8 cellular contexts compared by ENCODE assay signal in genomic region chr2:226835796-226836547, GRCh38. TPM values are rescaled to one million over a fixed set of nuclear protein-coding genes. Genes with fewer than 3 reads are reported as not detected.
A peak's percentile ranks its signal among the peaks of the same experiment; 100 is the strongest.
DNase-seq lines count a peak whose midpoint lies in the region; ATAC-seq and TF ChIP-seq lines count a peak whose summit lies in the region.

Gene RHBDD1 (plus strand): TSS chr2:226836054. CDS start chr2:226864694, 28,640 bp downstream.

- no peak within 1 kb of the TSS for H3T11ph ChIP-seq in H9 (ENCODE audit: low read length)

- H3K23me2 ChIP-seq in H9 (ENCODE audit: insufficient read length, low read depth, low read length, poor library complexity, severe bottlenecking), result peaks cover 9% of the 10 kb centered on the region

- no peaks in the 10 kb centered on the region for H3K79me2 ChIP-seq in H9 (ENCODE audit: insufficient read depth, low read length)

- DNase-seq in H9 (peak; percentile 90), MG63 (peak; percentile 96), SJSA1 (ENCODE audit: low read depth in 1 of 2, low spot score in 2 of 2) (peak; percentile 92 to 94), foreskin keratinocyte (peak; percentile 84 to 90)
- peak; percentile 83 to 93 (median 86) for DNase-seq in activated naive CD4-positive, alpha-beta T cell (lab: John Stamatoyannopoulos, UW)

- peak within 1 kb of the TSS; percentile 64 for H3K9ac ChIP-seq in ES-I3 (ENCODE audit: low read depth, low read length)
- H3K9ac ChIP-seq in H9 (ENCODE audit: extremely low read depth, insufficient read length, low read length), result peak within 1 kb of the TSS; percentile 53
- H3K9ac ChIP-seq in subcutaneous abdominal adipose tissue (ENCODE audit: low read length in 5 of 5), result peak within 1 kb of the TSS; percentile 81 to 97 (median 91)

- no peak within 1 kb of the TSS for H2BK15ac ChIP-seq in H9 (ENCODE audit: low read depth, low read length)

- H2AK5ac ChIP-seq in H9 (ENCODE audit: insufficient read length, low read length), result no peak within 1 kb of the TSS

- peak within 1 kb of the TSS; percentile 55 for H3K4me2 ChIP-seq in H9 (ENCODE audit: insufficient read depth, insufficient read length, low read length)

- H3K27ac ChIP-seq in H9 (ENCODE audit: insufficient read length, low read depth, low read length), result peak within 1 kb of the TSS; percentile 3
- H3K27ac ChIP-seq in SJSA1, result peak within 1 kb of the TSS; percentile 85
- peak within 1 kb of the TSS; percentile 92 for H3K27ac ChIP-seq in foreskin keratinocyte
- peak within 1 kb of the TSS; percentile 99 for H3K27ac ChIP-seq in subcutaneous abdominal adipose tissue (ENCODE audit: low read depth, low read length)

- no peak within 1 kb of the TSS for H2BK20ac ChIP-seq in H9 (ENCODE audit: low read depth, low read length, poor library complexity, severe bottlenecking)

- H3K27me3 Mint-ChIP-seq in H9 (ENCODE audit: low read depth), result peaks cover 13% of the 10 kb centered on the region

- H3K9me3 Mint-ChIP-seq in H9, result no peaks in the 10 kb centered on the region

- H4K20me1 ChIP-seq in H9 (ENCODE audit: control insufficient read depth, insufficient read depth, insufficient read length), result no peaks in the 10 kb centered on the region

- H3K56ac ChIP-seq in H9 (ENCODE audit: insufficient read length, low read depth, low read length), result no peak within 1 kb of the TSS

- H4K5ac ChIP-seq in H9 (ENCODE audit: insufficient read length, low read depth, low read length), result no peak within 1 kb of the TSS

- peak within 1 kb of the TSS; percentile 94 for H3K18ac ChIP-seq in H9 (ENCODE audit: insufficient read length, low read depth, low read length)

- peak within 1 kb of the TSS; percentile 91 for H3K14ac ChIP-seq in H9 (ENCODE audit: insufficient read depth, low read length)

- H3K9me3 ChIP-seq in ES-I3 (ENCODE audit: control insufficient read depth, insufficient read depth, low read length), result no peaks in the 10 kb centered on the region; the same call in 1 of the 2 replicates
- no peaks in the 10 kb centered on the region for H3K9me3 ChIP-seq in H9 (ENCODE audit: control insufficient read depth, low read depth, low read length)
- no peaks in the 10 kb centered on the region; the same call in 1 of the 2 replicates for H3K9me3 ChIP-seq in MG63
- peaks cover 3% of the 10 kb centered on the region; the same call in 1 of the 2 replicates for H3K9me3 ChIP-seq in SJSA1 (replicated peaks)
- H3K9me3 ChIP-seq in neuron (ENCODE audit: low read length), result no peaks in the 10 kb centered on the region
- H3K9me3 ChIP-seq in subcutaneous abdominal adipose tissue (ENCODE audit: control insufficient read depth in 5 of 5, low read length in 5 of 5), result no peaks in the 10 kb centered on the region

- H2BK120ac ChIP-seq in H9 (ENCODE audit: low read depth, low read length, poor library complexity, severe bottlenecking), result no peak within 1 kb of the TSS

- peak within 1 kb of the TSS; percentile 86 to 88 for H3K4me3 Mint-ChIP-seq in H9

- H4K91ac ChIP-seq in H9 (ENCODE audit: insufficient read length, low read depth, low read length), result no peak within 1 kb of the TSS

- H3K27ac Mint-ChIP-seq in H9, result peak within 1 kb of the TSS; percentile 96 to 97 (median 96); a peak in 6 of 7 replicates

- H3K4me1 ChIP-seq in ES-I3 (ENCODE audit: insufficient read depth, low read length), result peaks cover 4% of the 10 kb centered on the region
- no peaks in the 10 kb centered on the region for H3K4me1 ChIP-seq in H9 (ENCODE audit: insufficient read depth, low read length)
- peaks cover 27% of the 10 kb centered on the region for H3K4me1 ChIP-seq in SJSA1 (replicated peaks)
- H3K4me1 ChIP-seq in foreskin keratinocyte, result peaks cover 12% of the 10 kb centered on the region
- H3K4me1 ChIP-seq in neuron (ENCODE audit: insufficient read depth, low read length), result peaks cover 18% of the 10 kb centered on the region
- peaks cover 2 to 24% (median 18%) of the 10 kb centered on the region in 5 donors for H3K4me1 ChIP-seq in subcutaneous abdominal adipose tissue (ENCODE audit: control insufficient read depth in 5 of 5, insufficient read depth in 5 of 5, low read length in 5 of 5)

- H4K8ac ChIP-seq in H9 (replicated peaks; ENCODE audit: insufficient read length, low read depth, low read length), result no peak within 1 kb of the TSS

- no peaks in the 10 kb centered on the region for H3K79me1 ChIP-seq in H9 (ENCODE audit: insufficient read depth, low read depth, low read length, poor library complexity, severe bottlenecking)

- H2BK12ac ChIP-seq in H9 (ENCODE audit: insufficient read length, low read depth, low read length), result no peak within 1 kb of the TSS

- H3K4ac ChIP-seq in H9 (ENCODE audit: low read depth, low read length), result no peak within 1 kb of the TSS

- H3K23ac ChIP-seq in H9 (ENCODE audit: insufficient read length, low read depth, low read length), result no peak within 1 kb of the TSS

- H3K27me3 ChIP-seq in H9 (ENCODE audit: insufficient read depth, low read length) (no peaks in the 10 kb centered on the region), MG63 (no peaks in the 10 kb centered on the region), SJSA1 (replicated peaks) (no peaks in the 10 kb centered on the region), foreskin keratinocyte (no peaks in the 10 kb centered on the region), neuron (ENCODE audit: insufficient read depth, low read length) (no peaks in the 10 kb centered on the region), subcutaneous abdominal adipose tissue (ENCODE audit: control insufficient read depth in 5 of 5, insufficient read depth in 4 of 5, low read length in 5 of 5) (no peaks in the 10 kb centered on the region)

- no peak for TF ChIP-seq CTCF in H9 (conservative IDR thresholded peaks at IDR 0.05)
- no peak for TF ChIP-seq CTCF in foreskin keratinocyte (conservative IDR thresholded peaks at IDR 0.05)

- peak; percentile 91 for ATAC-seq in foreskin keratinocyte

- no peak within 1 kb of the TSS for H2BK5ac ChIP-seq in H9 (ENCODE audit: insufficient read length, low read length)

- no peak within 1 kb of the TSS for H2AFZ ChIP-seq in H9 (ENCODE audit: low read length)
- peak within 1 kb of the TSS; percentile 69 for H2AFZ ChIP-seq in neuron (ENCODE audit: low read depth, low read length)

- H3K4me3 ChIP-seq in MG63 (peak within 1 kb of the TSS; percentile 86), SJSA1 (peak within 1 kb of the TSS; percentile 78), neuron (ENCODE audit: low read length) (peak within 1 kb of the TSS; percentile 62), subcutaneous abdominal adipose tissue (ENCODE audit: low read depth in 1 of 5, low read length in 5 of 5) (peak within 1 kb of the TSS; percentile 78 to 97 (median 94))

- H3K36me3 Mint-ChIP-seq in H9 (ENCODE audit: insufficient read depth in 1 of 3, low read depth in 3 of 3), result peaks cover 1 to 14% (median 8%) of the 10 kb centered on the region in 3 experiments; a peak in 6 of 7 replicates

- WGBS in H9 (ENCODE audit: extremely low coverage, insufficient read length, low lambda C conversion rate), result no CpG with 5 or more reads among the region's 75 CpGs

- no peaks in the 10 kb centered on the region; the same call in 1 of the 2 replicates for H3K36me3 ChIP-seq in ES-I3 (ENCODE audit: insufficient read depth, low read length)
- H3K36me3 ChIP-seq in MG63, result peaks cover 10% of the 10 kb centered on the region
- peaks cover 11% of the 10 kb centered on the region for H3K36me3 ChIP-seq in SJSA1
- no peaks in the 10 kb centered on the region for H3K36me3 ChIP-seq in neuron (ENCODE audit: insufficient read depth, low read length)
- peaks cover 0 to 5% (median 0%) of the 10 kb centered on the region in 5 donors for H3K36me3 ChIP-seq in subcutaneous abdominal adipose tissue (ENCODE audit: control insufficient read depth in 5 of 5, insufficient read depth in 5 of 5, low read length in 5 of 5)

- peaks cover 11 to 12% of the 10 kb centered on the region in 2 experiments for H3K4me1 Mint-ChIP-seq in H9

RNA-seq across cellular contexts. Expression of gene RHBDD1, which starts in this region (rescaled TPM):
- total RNA-seq in H9 (2021) (23.0 and 24.9 TPM in 2 replicates), foreskin keratinocyte (23.4 and 32.8 TPM in 2 replicates)
- total RNA-seq in MG63 (2014; rRNA removed; shearing (Covaris generic); ENCODE audit: low replicate concordance), result 5.1 and 19.6 TPM in 2 replicates
- 10.1 and 22.1 TPM in 2 replicates for total RNA-seq in SJSA1 (2014; rRNA removed; shearing (Covaris generic))
- 6.3 and 6.6 TPM in 2 replicates for polyA plus RNA-seq in foreskin keratinocyte

Comparison
In these comparisons a context has a peak if more than half of its experiments do, and no peak if none do; other contexts are left out.
1. Peak in every context shown above with its lines: DNase-seq, ATAC-seq, H3K4me3 ChIP-seq and H3K27ac ChIP-seq.
2. H3K27ac ChIP-seq: peak in every context shown above with its lines; median percentile 99 in subcutaneous abdominal adipose tissue; 92 in foreskin keratinocyte; 85 in SJSA1; 3 in H9.